Comparison of ENCODE assay signal across 8 cellular contexts in genomic region chr22:37747090-37747714, GRCh38. TPM values are rescaled to one million over a fixed set of nuclear protein-coding genes. Genes with fewer than 3 reads are reported as not detected.
A peak's percentile ranks its signal among the peaks of the same experiment; 100 is the strongest.
DNase-seq lines count a peak whose midpoint lies in the region; ATAC-seq lines count a peak whose summit lies in the region.

No MANE protein-coding gene starts in this region.

- peak; percentile 5 for DNase-seq in activated naive CD4-positive, alpha-beta T cell treated with Interleukin-2 at 50 U/mL for 16 hours
- DNase-seq in activated naive CD4-positive, alpha-beta T cell (lab: John Stamatoyannopoulos, UW): no peak
- peak; percentile 21 for DNase-seq in amniotic stem cell (lab: John Stamatoyannopoulos, UW)
- no peak for DNase-seq in immature natural killer cell
- no peak for DNase-seq in stimulated activated naive CD8-positive, alpha-beta T cell treated with anti-CD3 and anti-CD28 coated beads, Interleukin-15, amount 100 ng/mL, for 72 hours
- no peak for DNase-seq in iPS-NIHi11 (ENCODE audit: low spot score)

- H3K36me3 Mint-ChIP-seq in immature natural killer cell: no peaks in the 10 kb centered on the region

- H3K9me3 Mint-ChIP-seq in immature natural killer cell: no peaks in the 10 kb centered on the region
- no peaks in the 10 kb centered on the region for H3K9me3 Mint-ChIP-seq in stimulated activated naive CD8-positive, alpha-beta T cell treated with anti-CD3 and anti-CD28 coated beads, Interleukin-15, amount 100 ng/mL, for 72 hours

- peaks cover 35 to 37% of the 10 kb centered on the region in 2 donors for H3K4me1 Mint-ChIP-seq in immature natural killer cell
- peaks cover 48% of the 10 kb centered on the region for H3K4me1 Mint-ChIP-seq in stimulated activated naive CD8-positive, alpha-beta T cell treated with anti-CD3 and anti-CD28 coated beads, Interleukin-15, amount 100 ng/mL, for 72 hours

- peak overlapping the region; percentile 88 to 94 (median 91) for H3K4me3 Mint-ChIP-seq in immature natural killer cell
- peak overlapping the region; percentile 85 to 89 for H3K4me3 Mint-ChIP-seq in stimulated activated naive CD8-positive, alpha-beta T cell treated with anti-CD3 and anti-CD28 coated beads, Interleukin-15, amount 100 ng/mL, for 72 hours

- H3K27ac Mint-ChIP-seq in immature natural killer cell: peak overlapping the region in 5 of 6 donors; percentile 30 to 93 (median 69)
- peak overlapping the region; percentile 54 to 86 for H3K27ac Mint-ChIP-seq in stimulated activated naive CD8-positive, alpha-beta T cell treated with anti-CD3 and anti-CD28 coated beads, Interleukin-15, amount 100 ng/mL, for 72 hours

- peaks cover 0 to 13% (median 4%) of the 10 kb centered on the region in 3 donors for H3K27me3 Mint-ChIP-seq in immature natural killer cell (ENCODE audit: low read depth in 3 of 3)
- H3K27me3 Mint-ChIP-seq in stimulated activated naive CD8-positive, alpha-beta T cell treated with anti-CD3 and anti-CD28 coated beads, Interleukin-15, amount 100 ng/mL, for 72 hours: no peaks in the 10 kb centered on the region

- no peak for ATAC-seq in stimulated activated naive CD8-positive, alpha-beta T cell treated with anti-CD3 and anti-CD28 coated beads, Interleukin-15, amount 100 ng/mL, for 72 hours
- ATAC-seq in GM19328 (IDR thresholded peaks at IDR 0.05; ENCODE audit: unreplicated experiment) (no peak), HG03469 (IDR thresholded peaks at IDR 0.05; ENCODE audit: unreplicated experiment) (no peak)

RNA-seq across cellular contexts. Expression of gene TRIOBP, which starts 50.4 kb away (rescaled TPM):
- 10 to 100 TPM; 15.0 to 22.4 (median 20.8) TPM for polyA plus RNA-seq in immature natural killer cell

Comparison
In these comparisons a context has a peak if more than half of its experiments do, and no peak if none do; other contexts are left out.
1. DNase-seq: peak in activated naive CD4-positive, alpha-beta T cell treated with Interleukin-2 at 50 U/mL for 16 hours (single experiment) and amniotic stem cell (single experiment); none in activated naive CD4-positive, alpha-beta T cell (0 of 4), immature natural killer cell (0 of 3), stimulated activated naive CD8-positive, alpha-beta T cell treated with anti-CD3 and anti-CD28 coated beads, Interleukin-15, amount 100 ng/mL, for 72 hours (0 of 2) and iPS-NIHi11 (single experiment).